22 cellular contexts compared by ENCODE assay signal in the genomic region with DNA sequence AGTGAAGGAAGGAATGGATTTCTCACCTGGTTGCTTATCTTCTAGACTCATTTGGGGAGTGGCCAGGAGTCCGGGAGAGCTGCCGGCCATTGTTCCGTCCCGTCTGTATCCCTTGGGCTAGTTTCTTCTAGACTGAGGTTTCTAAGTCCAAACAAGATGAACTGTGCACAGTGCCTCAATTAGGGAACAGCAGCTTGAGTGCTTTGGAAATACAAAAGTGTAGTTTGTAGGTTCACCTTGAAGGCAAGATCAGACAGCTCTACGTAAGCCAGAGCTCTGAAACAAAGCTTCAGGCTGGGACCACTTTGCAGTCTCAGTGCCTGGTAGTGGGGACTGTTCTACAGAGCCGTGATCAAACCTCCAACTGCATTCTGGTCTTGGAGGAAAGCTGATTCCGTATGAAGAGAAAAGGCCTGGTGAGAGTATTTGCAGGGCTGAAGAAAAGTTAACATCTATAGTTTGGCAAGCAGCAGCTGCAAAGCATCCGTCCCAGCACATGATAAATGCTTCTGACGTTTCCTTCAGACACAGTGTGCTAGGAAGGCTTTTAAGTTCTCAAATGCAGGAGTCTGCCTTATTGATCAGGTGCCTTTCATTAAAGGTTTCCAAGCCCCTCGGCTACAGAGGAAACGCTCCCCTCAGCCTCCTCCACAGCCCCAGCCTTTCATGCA.
DNase-seq lines count a peak whose midpoint lies in the region; ATAC-seq, FAIRE-seq and TF ChIP-seq lines count a peak whose summit lies in the region.
"Had no signal": no experiment of that assay in that cellular context is flagged by ENCODE, and none has a peak within 500 bp of the region (broad histone marks: within the 10 kb centered on the region; RNA-seq: fewer than 3 reads in every experiment).

No MANE protein-coding gene starts in this region.

- no peaks in the 10 kb centered on the region for H4K20me1 ChIP-seq in fibroblast of lung (ENCODE audit: control insufficient read depth, extremely low read depth, insufficient read depth, low read length)

- no peak overlapping the region for H3K4me3 Mint-ChIP-seq in mesothelial cell of epicardium
- peak overlapping the region; percentile 28 for H3K4me3 Mint-ChIP-seq in type B pancreatic cell
- H3K4me3 Mint-ChIP-seq: B cell; CD4-positive, CD25-positive, alpha-beta regulatory T cell; HFFc6 had no signal

- TF ChIP-seq EP300 in stomach (IDR thresholded peaks at IDR 0.05), result no peak

- H3K4me3 ChIP-seq in fibroblast of lung (replicated peaks in 1 of 4; ENCODE audit: control extremely low read depth in 1 of 4, insufficient read depth in 1 of 4, low read depth in 3 of 4, low read length in 4 of 4), result no peak overlapping the region
- no peak overlapping the region for H3K4me3 ChIP-seq in stomach

- H3K27ac ChIP-seq in fibroblast of lung (ENCODE audit: insufficient read depth, low read length) (no peak overlapping the region), stomach (no peak overlapping the region)

- TF ChIP-seq CTCF in fibroblast of lung (conservative IDR thresholded peaks at IDR 0.05 in 1 of 2, IDR thresholded peaks at IDR 0.05 in 1 of 2; ENCODE audit: low read depth in 1 of 2, low read length in 2 of 2) (no peak), mesothelial cell of epicardium (IDR thresholded peaks at IDR 0.05; ENCODE audit: unreplicated experiment) (no peak), type B pancreatic cell (conservative IDR thresholded peaks at IDR 0.05) (no peak), stomach (IDR thresholded peaks at IDR 0.05) (no peak)

- WGBS in stomach, 5 donors, result 58 to 84% (median 79%) methylated on average over 11 of the region's 11 CpGs

- H3K4me1 Mint-ChIP-seq in mesothelial cell of epicardium (peaks cover 34% of the 10 kb centered on the region), type B pancreatic cell (ENCODE audit: unreplicated experiment) (peaks cover 45% of the 10 kb centered on the region)
- H3K4me1 Mint-ChIP-seq: B cell; CD4-positive, CD25-positive, alpha-beta regulatory T cell had no signal

- H3K27me3 ChIP-seq in fibroblast of lung (ENCODE audit: control insufficient read depth, insufficient read depth, low read length) (no peaks in the 10 kb centered on the region), stomach (no peaks in the 10 kb centered on the region)

- H3K9ac ChIP-seq in fibroblast of lung (ENCODE audit: insufficient read depth, low read length), result no peak overlapping the region

- no peaks in the 10 kb centered on the region for H3K9me3 ChIP-seq in fibroblast of lung (ENCODE audit: control insufficient read depth, insufficient read depth, low read depth, low read length)
- no peaks in the 10 kb centered on the region for H3K9me3 ChIP-seq in stomach

- no peak for FAIRE-seq in frontal cortex (lab: Jason Lieb, UNC)
- FAIRE-seq: G401.6 had no signal

- H3K36me3 Mint-ChIP-seq in mesothelial cell of epicardium, result peaks cover 5% of the 10 kb centered on the region
- H3K36me3 Mint-ChIP-seq in type B pancreatic cell, result no peaks in the 10 kb centered on the region
- H3K36me3 Mint-ChIP-seq: CD4-positive, CD25-positive, alpha-beta regulatory T cell had no signal

- H3K27me3 Mint-ChIP-seq in mesothelial cell of epicardium (ENCODE audit: low read depth) (peaks cover 1% of the 10 kb centered on the region), type B pancreatic cell (peaks cover 16% of the 10 kb centered on the region)
- H3K27me3 Mint-ChIP-seq: CD4-positive, CD25-positive, alpha-beta regulatory T cell had no signal

- no peak for ATAC-seq in HG03025 (IDR thresholded peaks at IDR 0.05; ENCODE audit: low FRiP score, unreplicated experiment)

- H3K9me3 Mint-ChIP-seq in mesothelial cell of epicardium, result no peaks in the 10 kb centered on the region
- H3K9me3 Mint-ChIP-seq in type B pancreatic cell, result no peaks in the 10 kb centered on the region
- H3K9me3 Mint-ChIP-seq: HFFc6 had no signal

- H3K4me2 ChIP-seq in fibroblast of lung (ENCODE audit: extremely low read depth, insufficient read depth, low read length), result no peak overlapping the region

- TF ChIP-seq POLR2A in stomach (IDR thresholded peaks at IDR 0.05), result no peak

- DNase-seq in NCI-H1694 treated with DMSO at 0.1 percent for 48 hours (lab: John Stamatoyannopoulos, UW), result peak; percentile 41
- no peak for DNase-seq in NCI-H1694 (lab: John Stamatoyannopoulos, UW)
- peak; percentile 25 to 52 for DNase-seq in fibroblast of lung (ENCODE audit: low read depth in 2 of 2)
- DNase-seq in mesothelial cell of epicardium (ENCODE audit: low spot score in 2 of 2, unreplicated experiment in 2 of 2), result no peak
- no peak for DNase-seq in type B pancreatic cell (ENCODE audit: extremely low spot score, unreplicated experiment)
- DNase-seq in stomach, result no peak
- DNase-seq in frontal cortex (ENCODE audit: low spot score in 2 of 2), result no peak
- DNase-seq: 8988T; CD4-positive, CD25-positive, alpha-beta regulatory T cell; COR-L47; DMS 273 treated with DMSO at 0.1 percent for 48 hours; DND-41; HFFc6; IMR-90; NCI-H1105; NCI-H187; NCI-H2107; NCI-H226; SHP77 had no signal

- no peaks in the 10 kb centered on the region for H3K4me1 ChIP-seq in fibroblast of lung (ENCODE audit: control insufficient read depth, extremely low read depth, insufficient read depth, low read length)
- peaks cover 0 to 8% (median 3%) of the 10 kb centered on the region in 4 donors for H3K4me1 ChIP-seq in stomach

- no peak overlapping the region for H2AFZ ChIP-seq in fibroblast of lung (ENCODE audit: low read length)

- peak overlapping the region; percentile 54 for H3K27ac Mint-ChIP-seq in mesothelial cell of epicardium
- H3K27ac Mint-ChIP-seq in type B pancreatic cell, result peak overlapping the region; percentile 24
- H3K27ac Mint-ChIP-seq: B cell; CD4-positive, CD25-positive, alpha-beta regulatory T cell; HFFc6 had no signal

- H3K36me3 ChIP-seq in fibroblast of lung (ENCODE audit: control insufficient read depth, insufficient read depth, low read length) (no peaks in the 10 kb centered on the region), stomach (no peaks in the 10 kb centered on the region)

- H3K79me2 ChIP-seq in fibroblast of lung (ENCODE audit: control insufficient read depth, insufficient read depth, low read length), result no peaks in the 10 kb centered on the region

- intact Hi-C loops in stomach (cut with DNase I; ENCODE audit: low total_unique reads), result no loop called here

Comparison
In these comparisons a context has a peak if more than half of its experiments do, and no peak if none do; other contexts are left out.
1. DNase-seq: peak in NCI-H1694 treated with DMSO at 0.1 percent for 48 hours (single experiment) and fibroblast of lung (2 of 2); none in NCI-H1694 (single experiment), mesothelial cell of epicardium (0 of 2), type B pancreatic cell (single experiment), stomach (single experiment) and frontal cortex (0 of 2).